1 cellular context compared by ENCODE assay signal in the genomic region with DNA sequence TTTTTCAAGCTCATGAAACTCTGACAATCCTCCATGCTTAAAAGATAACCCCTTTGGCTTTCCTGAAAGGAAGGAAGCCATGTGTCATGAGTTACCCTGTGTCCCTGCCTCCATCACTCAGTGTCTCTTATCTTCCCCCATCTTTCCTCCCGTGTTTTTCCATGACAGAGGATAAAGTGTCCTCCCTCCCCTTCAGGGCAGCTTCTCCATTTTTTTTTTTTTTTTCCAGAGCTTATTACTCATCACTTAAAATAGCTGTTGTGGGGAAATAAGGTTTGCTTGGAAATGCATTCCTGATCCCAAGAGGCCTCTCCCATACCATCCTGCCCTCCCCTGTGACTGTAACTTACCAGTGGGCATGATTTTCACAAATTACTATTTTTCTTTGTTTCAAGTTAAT.
TF ChIP-seq lines count a peak whose summit lies in the region.

No MANE protein-coding gene starts in this region.

TF ChIP-seq in GM23338, 12 proteins besides CTCF, POLR2A, EP300 and RAD21:
- TF ChIP-seq, protein P1, sequence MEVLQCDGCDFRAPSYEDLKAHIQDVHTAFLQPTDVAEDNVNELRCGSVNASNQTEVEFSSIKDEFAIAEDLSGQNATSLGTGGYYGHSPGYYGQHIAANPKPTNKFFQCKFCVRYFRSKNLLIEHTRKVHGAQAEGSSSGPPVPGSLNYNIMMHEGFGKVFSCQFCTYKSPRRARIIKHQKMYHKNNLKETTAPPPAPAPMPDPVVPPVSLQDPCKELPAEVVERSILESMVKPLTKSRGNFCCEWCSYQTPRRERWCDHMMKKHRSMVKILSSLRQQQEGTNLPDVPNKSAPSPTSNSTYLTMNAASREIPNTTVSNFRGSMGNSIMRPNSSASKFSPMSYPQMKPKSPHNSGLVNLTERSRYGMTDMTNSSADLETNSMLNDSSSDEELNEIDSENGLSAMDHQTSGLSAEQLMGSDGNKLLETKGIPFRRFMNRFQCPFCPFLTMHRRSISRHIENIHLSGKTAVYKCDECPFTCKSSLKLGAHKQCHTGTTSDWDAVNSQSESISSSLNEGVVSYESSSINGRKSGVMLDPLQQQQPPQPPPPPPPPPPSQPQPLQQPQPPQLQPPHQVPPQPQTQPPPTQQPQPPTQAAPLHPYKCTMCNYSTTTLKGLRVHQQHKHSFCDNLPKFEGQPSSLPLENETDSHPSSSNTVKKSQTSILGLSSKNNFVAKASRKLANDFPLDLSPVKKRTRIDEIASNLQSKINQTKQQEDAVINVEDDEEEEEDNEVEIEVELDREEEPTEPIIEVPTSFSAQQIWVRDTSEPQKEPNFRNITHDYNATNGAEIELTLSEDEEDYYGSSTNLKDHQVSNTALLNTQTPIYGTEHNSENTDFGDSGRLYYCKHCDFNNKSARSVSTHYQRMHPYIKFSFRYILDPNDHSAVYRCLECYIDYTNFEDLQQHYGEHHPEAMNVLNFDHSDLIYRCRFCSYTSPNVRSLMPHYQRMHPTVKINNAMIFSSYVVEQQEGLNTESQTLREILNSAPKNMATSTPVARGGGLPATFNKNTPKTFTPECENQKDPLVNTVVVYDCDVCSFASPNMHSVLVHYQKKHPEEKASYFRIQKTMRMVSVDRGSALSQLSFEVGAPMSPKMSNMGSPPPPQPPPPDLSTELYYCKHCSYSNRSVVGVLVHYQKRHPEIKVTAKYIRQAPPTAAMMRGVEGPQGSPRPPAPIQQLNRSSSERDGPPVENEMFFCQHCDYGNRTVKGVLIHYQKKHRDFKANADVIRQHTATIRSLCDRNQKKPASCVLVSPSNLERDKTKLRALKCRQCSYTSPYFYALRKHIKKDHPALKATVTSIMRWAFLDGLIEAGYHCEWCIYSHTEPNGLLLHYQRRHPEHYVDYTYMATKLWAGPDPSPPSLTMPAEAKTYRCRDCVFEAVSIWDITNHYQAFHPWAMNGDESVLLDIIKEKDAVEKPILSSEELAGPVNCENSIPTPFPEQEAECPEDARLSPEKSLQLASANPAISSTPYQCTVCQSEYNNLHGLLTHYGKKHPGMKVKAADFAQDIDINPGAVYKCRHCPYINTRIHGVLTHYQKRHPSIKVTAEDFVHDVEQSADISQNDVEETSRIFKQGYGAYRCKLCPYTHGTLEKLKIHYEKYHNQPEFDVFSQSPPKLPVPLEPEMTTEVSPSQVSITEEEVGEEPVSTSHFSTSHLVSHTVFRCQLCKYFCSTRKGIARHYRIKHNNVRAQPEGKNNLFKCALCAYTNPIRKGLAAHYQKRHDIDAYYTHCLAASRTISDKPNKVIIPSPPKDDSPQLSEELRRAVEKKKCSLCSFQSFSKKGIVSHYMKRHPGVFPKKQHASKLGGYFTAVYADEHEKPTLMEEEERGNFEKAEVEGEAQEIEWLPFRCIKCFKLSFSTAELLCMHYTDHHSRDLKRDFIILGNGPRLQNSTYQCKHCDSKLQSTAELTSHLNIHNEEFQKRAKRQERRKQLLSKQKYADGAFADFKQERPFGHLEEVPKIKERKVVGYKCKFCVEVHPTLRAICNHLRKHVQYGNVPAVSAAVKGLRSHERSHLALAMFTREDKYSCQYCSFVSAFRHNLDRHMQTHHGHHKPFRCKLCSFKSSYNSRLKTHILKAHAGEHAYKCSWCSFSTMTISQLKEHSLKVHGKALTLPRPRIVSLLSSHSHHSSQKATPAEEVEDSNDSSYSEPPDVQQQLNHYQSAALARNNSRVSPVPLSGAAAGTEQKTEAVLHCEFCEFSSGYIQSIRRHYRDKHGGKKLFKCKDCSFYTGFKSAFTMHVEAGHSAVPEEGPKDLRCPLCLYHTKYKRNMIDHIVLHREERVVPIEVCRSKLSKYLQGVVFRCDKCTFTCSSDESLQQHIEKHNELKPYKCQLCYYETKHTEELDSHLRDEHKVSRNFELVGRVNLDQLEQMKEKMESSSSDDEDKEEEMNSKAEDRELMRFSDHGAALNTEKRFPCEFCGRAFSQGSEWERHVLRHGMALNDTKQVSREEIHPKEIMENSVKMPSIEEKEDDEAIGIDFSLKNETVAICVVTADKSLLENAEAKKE (CRISPR knock-in tag; IDR thresholded peaks at IDR 0.05), result no peak
- TF ChIP-seq EZH2 (IDR thresholded peaks at IDR 0.05; ENCODE audit: low read depth, unreplicated experiment) (no peak), ZNF114 (CRISPR knock-in tag; IDR thresholded peaks at IDR 0.05) (no peak), STAT1 (IDR thresholded peaks at IDR 0.05; ENCODE audit: unreplicated experiment) (no peak), EZH2phosphoT487 (IDR thresholded peaks at IDR 0.05; ENCODE audit: unreplicated experiment) (no peak), NANOG (IDR thresholded peaks at IDR 0.05; ENCODE audit: borderline replicate concordance) (no peak), CREB1 (CRISPR knock-in tag; IDR thresholded peaks at IDR 0.05; ENCODE audit: low read depth) (no peak), POLR2AphosphoS5 (IDR thresholded peaks at IDR 0.05; ENCODE audit: low read depth) (no peak)
- TF ChIP-seq, protein P2, sequence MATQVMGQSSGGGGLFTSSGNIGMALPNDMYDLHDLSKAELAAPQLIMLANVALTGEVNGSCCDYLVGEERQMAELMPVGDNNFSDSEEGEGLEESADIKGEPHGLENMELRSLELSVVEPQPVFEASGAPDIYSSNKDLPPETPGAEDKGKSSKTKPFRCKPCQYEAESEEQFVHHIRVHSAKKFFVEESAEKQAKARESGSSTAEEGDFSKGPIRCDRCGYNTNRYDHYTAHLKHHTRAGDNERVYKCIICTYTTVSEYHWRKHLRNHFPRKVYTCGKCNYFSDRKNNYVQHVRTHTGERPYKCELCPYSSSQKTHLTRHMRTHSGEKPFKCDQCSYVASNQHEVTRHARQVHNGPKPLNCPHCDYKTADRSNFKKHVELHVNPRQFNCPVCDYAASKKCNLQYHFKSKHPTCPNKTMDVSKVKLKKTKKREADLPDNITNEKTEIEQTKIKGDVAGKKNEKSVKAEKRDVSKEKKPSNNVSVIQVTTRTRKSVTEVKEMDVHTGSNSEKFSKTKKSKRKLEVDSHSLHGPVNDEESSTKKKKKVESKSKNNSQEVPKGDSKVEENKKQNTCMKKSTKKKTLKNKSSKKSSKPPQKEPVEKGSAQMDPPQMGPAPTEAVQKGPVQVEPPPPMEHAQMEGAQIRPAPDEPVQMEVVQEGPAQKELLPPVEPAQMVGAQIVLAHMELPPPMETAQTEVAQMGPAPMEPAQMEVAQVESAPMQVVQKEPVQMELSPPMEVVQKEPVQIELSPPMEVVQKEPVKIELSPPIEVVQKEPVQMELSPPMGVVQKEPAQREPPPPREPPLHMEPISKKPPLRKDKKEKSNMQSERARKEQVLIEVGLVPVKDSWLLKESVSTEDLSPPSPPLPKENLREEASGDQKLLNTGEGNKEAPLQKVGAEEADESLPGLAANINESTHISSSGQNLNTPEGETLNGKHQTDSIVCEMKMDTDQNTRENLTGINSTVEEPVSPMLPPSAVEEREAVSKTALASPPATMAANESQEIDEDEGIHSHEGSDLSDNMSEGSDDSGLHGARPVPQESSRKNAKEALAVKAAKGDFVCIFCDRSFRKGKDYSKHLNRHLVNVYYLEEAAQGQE (IDR thresholded peaks at IDR 0.05; ENCODE audit: unreplicated experiment), result no peak
- TF ChIP-seq, protein P3, sequence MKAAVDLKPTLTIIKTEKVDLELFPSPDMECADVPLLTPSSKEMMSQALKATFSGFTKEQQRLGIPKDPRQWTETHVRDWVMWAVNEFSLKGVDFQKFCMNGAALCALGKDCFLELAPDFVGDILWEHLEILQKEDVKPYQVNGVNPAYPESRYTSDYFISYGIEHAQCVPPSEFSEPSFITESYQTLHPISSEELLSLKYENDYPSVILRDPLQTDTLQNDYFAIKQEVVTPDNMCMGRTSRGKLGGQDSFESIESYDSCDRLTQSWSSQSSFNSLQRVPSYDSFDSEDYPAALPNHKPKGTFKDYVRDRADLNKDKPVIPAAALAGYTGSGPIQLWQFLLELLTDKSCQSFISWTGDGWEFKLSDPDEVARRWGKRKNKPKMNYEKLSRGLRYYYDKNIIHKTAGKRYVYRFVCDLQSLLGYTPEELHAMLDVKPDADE (IDR thresholded peaks at IDR 0.05), result no peak
